In genomic region chr4:178066338-178066941, GRCh38 we compare ENCODE assay signal across 8 cellular contexts.
"Had no signal": no experiment of that assay in that cellular context is flagged by ENCODE, and none has a peak within 500 bp of the region (broad histone marks: within the 10 kb centered on the region; RNA-seq: fewer than 3 reads in every experiment).

No MANE protein-coding gene starts in this region.

- H3K27ac ChIP-seq: GM23248, HL-60 had no signal

- ATAC-seq: HCT116, HepG2 had no signal

- H3K36me3 ChIP-seq: HAP-1 had no signal

- H3K9ac ChIP-seq: GM23248 had no signal

- DNase-seq: GM23248, GOT3, H7, HFFc6 had no signal

- H3K9me3 ChIP-seq: HAP-1 had no signal

- H3K4me3 ChIP-seq: GM23248, HAP-1 had no signal

- H2AFZ ChIP-seq: GM23248 had no signal
